In genomic region chr10:75403144-75404022, GRCh38 we compare ENCODE assay signal across 1 cellular context.
A peak's percentile ranks its signal among the peaks of the same experiment; 100 is the strongest.
TF ChIP-seq lines count a peak whose summit lies in the region.

No MANE protein-coding gene starts in this region.

TF ChIP-seq in HepG2, 621 proteins besides CTCF, POLR2A, EP300 and RAD21 (continued from another document and continues in another):
- TF ChIP-seq THAP7 (CRISPR knock-in tag; IDR thresholded peaks at IDR 0.05): no peak
- TF ChIP-seq ZNF788 (CRISPR knock-in tag; IDR thresholded peaks at IDR 0.05; ENCODE audit: borderline replicate concordance): 0 out of 2 replicates have a peak, but pooled peaks have one; percentile 21
- no peak for TF ChIP-seq ZSCAN9 (CRISPR knock-in tag; IDR thresholded peaks at IDR 0.05; ENCODE audit: borderline replicate concordance)
- no peak for TF ChIP-seq NONO (IDR thresholded peaks at IDR 0.05)
- peak; percentile 39; the same call in 1 of the 2 replicates for TF ChIP-seq NONO (CRISPR knock-in tag; conservative IDR thresholded peaks at IDR 0.05)
- no peak for TF ChIP-seq HOXA9 (CRISPR knock-in tag; IDR thresholded peaks at IDR 0.05; ENCODE audit: borderline replicate concordance)
- no peak for TF ChIP-seq NBN (conservative IDR thresholded peaks at IDR 0.05)
- no peak for TF ChIP-seq ZNF773 (CRISPR knock-in tag; IDR thresholded peaks at IDR 0.05; ENCODE audit: borderline replicate concordance)
- TF ChIP-seq ZC3H13 (CRISPR knock-in tag; IDR thresholded peaks at IDR 0.05): peak; percentile 77; the same call in 1 of the 2 replicates
- no peak for TF ChIP-seq CCAR2 (optimal IDR thresholded peaks at IDR 0.05; ENCODE audit: low read depth, low read length)
- TF ChIP-seq ZZZ3 (CRISPR knock-in tag; IDR thresholded peaks at IDR 0.05; ENCODE audit: borderline replicate concordance): no peak
- TF ChIP-seq ARID2 (CRISPR knock-in tag; IDR thresholded peaks at IDR 0.05; ENCODE audit: borderline replicate concordance): 0 out of 2 replicates have a peak, but pooled peaks have one; percentile 7
- 0 out of 2 replicates have a peak, but pooled peaks have one; percentile 10 for TF ChIP-seq RXRA (CRISPR knock-in tag; IDR thresholded peaks at IDR 0.05)
- TF ChIP-seq ZNF646 (CRISPR knock-in tag; IDR thresholded peaks at IDR 0.05): peak; percentile 60; the same call in 1 of the 2 replicates
- no peak for TF ChIP-seq ZFAT (CRISPR knock-in tag; conservative IDR thresholded peaks at IDR 0.05)
- no peak for TF ChIP-seq FUBP1 (CRISPR knock-in tag; IDR thresholded peaks at IDR 0.05; ENCODE audit: borderline replicate concordance)
- peak; percentile 69; the same call in 1 of the 2 replicates for TF ChIP-seq ZBTB4 (CRISPR knock-in tag; IDR thresholded peaks at IDR 0.05; ENCODE audit: borderline replicate concordance)
- TF ChIP-seq SATB2 (CRISPR knock-in tag; IDR thresholded peaks at IDR 0.05): 0 out of 2 replicates have a peak, but pooled peaks have one; percentile 0
- no peak for TF ChIP-seq ZNF616 (CRISPR knock-in tag; IDR thresholded peaks at IDR 0.05; ENCODE audit: low read depth)
- peak; percentile 62 for TF ChIP-seq AGO1 (IDR thresholded peaks at IDR 0.05; ENCODE audit: low read depth, low read length, poor library complexity, severe bottlenecking)
- peak; percentile 52; the same call in 1 of the 2 replicates for TF ChIP-seq ZNF552 (CRISPR knock-in tag; IDR thresholded peaks at IDR 0.05; ENCODE audit: borderline replicate concordance)
- TF ChIP-seq ZMYM4 (CRISPR knock-in tag; IDR thresholded peaks at IDR 0.05): 0 out of 2 replicates have a peak, but pooled peaks have one; percentile 36
- TF ChIP-seq KDM2A (CRISPR knock-in tag; IDR thresholded peaks at IDR 0.05; ENCODE audit: borderline replicate concordance, low read depth): peak; percentile 13; the same call in 1 of the 2 replicates
- no peak for TF ChIP-seq SMYD3 (CRISPR knock-in tag; IDR thresholded peaks at IDR 0.05)
- TF ChIP-seq BRCA1 (CRISPR knock-in tag; IDR thresholded peaks at IDR 0.05): no peak
- TF ChIP-seq PCBP1 (IDR thresholded peaks at IDR 0.05; ENCODE audit: borderline replicate concordance, low read depth, low read length): peak; percentile 79
- no peak for TF ChIP-seq ZNF121 (CRISPR knock-in tag; IDR thresholded peaks at IDR 0.05)
- peak; percentile 10 for TF ChIP-seq SAP130 (CRISPR knock-in tag; IDR thresholded peaks at IDR 0.05; ENCODE audit: low read depth)
- TF ChIP-seq ZNF264 (CRISPR knock-in tag; IDR thresholded peaks at IDR 0.05): no peak
- TF ChIP-seq MATR3 (CRISPR knock-in tag; IDR thresholded peaks at IDR 0.05): no peak
- no peak for TF ChIP-seq ZNF883 (CRISPR knock-in tag; IDR thresholded peaks at IDR 0.05; ENCODE audit: not compliant biosample characterization)
- no peak for TF ChIP-seq ZNF205 (CRISPR knock-in tag; IDR thresholded peaks at IDR 0.05)
- peak; percentile 87 for TF ChIP-seq RBFOX2 (IDR thresholded peaks at IDR 0.05; ENCODE audit: low read depth, low read length)
- TF ChIP-seq ZNF790 (CRISPR knock-in tag; IDR thresholded peaks at IDR 0.05; ENCODE audit: borderline replicate concordance): no peak
- no peak for TF ChIP-seq SNAPC2 (CRISPR knock-in tag; IDR thresholded peaks at IDR 0.05)
- peak; percentile 35 for TF ChIP-seq MED8 (CRISPR knock-in tag; IDR thresholded peaks at IDR 0.05; ENCODE audit: insufficient replicate concordance)
- TF ChIP-seq ZFX (CRISPR knock-in tag; IDR thresholded peaks at IDR 0.05; ENCODE audit: low read depth): no peak
- TF ChIP-seq ZNF350 (CRISPR knock-in tag; IDR thresholded peaks at IDR 0.05; ENCODE audit: borderline replicate concordance, low read depth): 0 out of 2 replicates have a peak, but pooled peaks have one; percentile 25
- peak; percentile 89 for TF ChIP-seq HNRNPL (IDR thresholded peaks at IDR 0.05; ENCODE audit: low read depth, low read length)
- no peak for TF ChIP-seq NR2F1 (CRISPR knock-in tag; IDR thresholded peaks at IDR 0.05)
- TF ChIP-seq BCLAF1 (IDR thresholded peaks at IDR 0.05): no peak
- no peak for TF ChIP-seq ESRRA (CRISPR knock-in tag; IDR thresholded peaks at IDR 0.05; ENCODE audit: low read depth)
- TF ChIP-seq ZNF609 (CRISPR knock-in tag; IDR thresholded peaks at IDR 0.05; ENCODE audit: borderline replicate concordance): no peak; the same call in 1 of the 2 replicates
- 0 out of 2 replicates have a peak, but pooled peaks have one; percentile 29 for TF ChIP-seq SNAI1 (CRISPR knock-in tag; IDR thresholded peaks at IDR 0.05; ENCODE audit: borderline replicate concordance)
- TF ChIP-seq ZNF451 (CRISPR knock-in tag; IDR thresholded peaks at IDR 0.05): peak; percentile 43; the same call in 1 of the 2 replicates
- TF ChIP-seq SRSF1 (optimal IDR thresholded peaks at IDR 0.05; ENCODE audit: low read depth, low read length): peak; percentile 64
